ENCODE assay signal across 11 cellular contexts in the genomic region with DNA sequence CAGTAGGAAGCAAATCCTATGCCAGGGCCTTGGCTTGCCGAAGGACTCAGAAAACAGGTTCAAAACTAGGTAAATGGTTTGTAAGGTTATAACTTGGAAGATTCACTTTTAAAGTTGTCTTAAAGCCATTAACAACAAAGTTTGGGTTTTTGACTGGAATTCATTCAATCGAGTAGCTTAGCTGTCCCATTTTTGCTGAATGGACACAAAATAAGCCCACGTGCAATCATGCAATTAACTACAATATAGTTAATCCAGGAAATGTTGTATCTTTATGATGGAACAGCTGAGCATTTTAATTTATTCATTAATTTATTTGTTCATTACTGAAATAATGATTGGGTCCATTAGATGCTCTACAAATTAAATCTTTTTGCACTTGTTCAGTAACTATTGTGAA. TPM values are rescaled to one million over a fixed set of nuclear protein-coding genes. Genes with fewer than 3 reads are reported as not detected.
"Had no signal": no experiment of that assay in that cellular context is flagged by ENCODE, and none has a peak within 500 bp of the region (broad histone marks: within the 10 kb centered on the region; RNA-seq: fewer than 3 reads in every experiment).

No MANE protein-coding gene starts in this region.

- H3K9ac ChIP-seq: GM23248 had no signal

- H3K4me2 ChIP-seq: GM23338 had no signal

- H3K9me3 ChIP-seq: HAP-1 had no signal

- DNase-seq: GM23248, GOT3, H7, H9, HCEC 1CT, HFFc6 had no signal

- H2AFZ ChIP-seq: GM23248, GM23338 had no signal

- ATAC-seq: GM23338, HCT116 had no signal

- H3K4me3 ChIP-seq: GM23248, GM23338, HAP-1 had no signal

- H3K4me1 ChIP-seq: HAP-1 had no signal

- H3K36me3 ChIP-seq: HAP-1 had no signal

- H3K27ac ChIP-seq: GM23248 had no signal

- FAIRE-seq: H1, H54 had no signal

RNA-seq across cellular contexts. Expression of a gene that starts 18.3 kb away (rescaled TPM):
- total RNA-seq: GM23248 had no signal
